Comparison of ENCODE assay signal across 16 cellular contexts in the genomic region with DNA sequence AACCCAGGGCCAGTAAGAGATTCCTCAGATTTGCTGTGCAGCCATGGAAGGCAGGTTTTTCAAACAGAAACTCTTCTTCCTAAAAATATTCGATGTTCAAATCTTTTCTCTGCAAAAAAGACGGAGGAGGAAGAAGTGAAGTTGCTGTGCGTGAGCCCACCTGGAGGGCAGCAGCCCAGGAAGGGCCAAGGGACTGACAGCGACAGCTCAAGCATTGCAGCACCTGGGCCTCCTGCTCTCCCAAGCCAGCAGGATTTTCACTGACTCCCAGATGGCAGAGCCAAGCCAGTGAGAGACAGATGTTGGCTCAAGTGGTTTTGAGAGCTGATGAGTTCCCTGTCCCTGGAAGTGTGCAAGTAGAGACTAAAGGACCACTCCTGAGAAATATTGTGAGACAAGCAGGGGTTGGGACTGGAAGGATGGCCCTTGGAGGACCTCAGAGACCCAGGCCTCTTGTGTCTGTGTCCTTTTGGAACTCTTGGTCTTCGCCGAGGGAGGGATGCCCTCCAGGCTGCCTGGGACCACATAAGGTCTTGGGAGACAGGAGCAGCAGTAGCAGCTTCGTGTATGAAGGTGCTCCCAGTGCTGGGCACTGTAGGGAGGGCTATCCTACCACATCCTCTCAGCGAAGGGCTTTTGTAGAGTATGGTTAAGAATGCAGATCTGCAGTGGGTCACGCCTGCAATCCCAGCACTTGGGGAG. TPM values are rescaled to one million over a fixed set of nuclear protein-coding genes. Genes with fewer than 3 reads are reported as not detected.
A peak's percentile ranks its signal among the peaks of the same experiment; 100 is the strongest.
DNase-seq lines count a peak whose midpoint lies in the region; ATAC-seq, FAIRE-seq and TF ChIP-seq lines count a peak whose summit lies in the region.
"Had no signal": no experiment of that assay in that cellular context is flagged by ENCODE, and none has a peak within 500 bp of the region (broad histone marks: within the 10 kb centered on the region; RNA-seq: fewer than 3 reads in every experiment).

No MANE protein-coding gene starts in this region.

- ATAC-seq in activated CD4-positive, alpha-beta T cell treated with anti-CD3 and anti-CD28 coated beads for 36 hours = peak; percentile 15
- ATAC-seq in GM21529 (IDR thresholded peaks at IDR 0.05; ENCODE audit: unreplicated experiment) (peak; percentile 10), HG02588 (IDR thresholded peaks at IDR 0.05; ENCODE audit: unreplicated experiment) (no peak)
- peak; percentile 14 for ATAC-seq in activated CD8-positive, alpha-beta T cell treated with anti-CD3 and anti-CD28 coated beads for 36 hours

- POLR2A ChIA-PET in activated CD4-positive, alpha-beta T cell treated with anti-CD3 and anti-CD28 coated beads for 36 hours (lab: Charles Lee) = no interaction called here
- POLR2A ChIA-PET in activated CD8-positive, alpha-beta T cell treated with anti-CD3 and anti-CD28 coated beads for 36 hours (lab: Charles Lee) = no interaction called here

- no peak overlapping the region for H3K27ac ChIP-seq in parathyroid adenoma
- H3K27ac ChIP-seq: hepatocyte, SJCRH30 had no signal

- H3K79me2 ChIP-seq in parathyroid adenoma = no peaks in the 10 kb centered on the region
- H3K79me2 ChIP-seq: hepatocyte had no signal

- peak overlapping the region; percentile 48 for H2AFZ ChIP-seq in parathyroid adenoma
- H2AFZ ChIP-seq: hepatocyte had no signal

- H3K27me3 ChIP-seq in parathyroid adenoma (ENCODE audit: control insufficient read depth, insufficient read depth, low read length) = no peaks in the 10 kb centered on the region
- H3K27me3 ChIP-seq: hepatocyte had no signal

- no peak overlapping the region for H3K4me3 ChIP-seq in parathyroid adenoma (ENCODE audit: low read depth, low read length)
- H3K4me3 ChIP-seq: hepatocyte, SJCRH30 had no signal

- no peak for FAIRE-seq in D721Med (lab: Jason Lieb, UNC)
- FAIRE-seq: colon, endometrium had no signal

- H3K4me3 Mint-ChIP-seq in activated CD4-positive, alpha-beta T cell treated with anti-CD3 and anti-CD28 coated beads for 36 hours = no peak overlapping the region
- no peak overlapping the region for H3K4me3 Mint-ChIP-seq in activated CD4-positive, alpha-beta T cell treated with anti-CD3 and anti-CD28 coated beads, Interleukin-2, amount 10 ng/mL, durations not matched to agents 24 days and 14 days
- no peak overlapping the region for H3K4me3 Mint-ChIP-seq in activated CD8-positive, alpha-beta T cell treated with anti-CD3 and anti-CD28 coated beads for 36 hours
- H3K4me3 Mint-ChIP-seq: mesothelial cell of epicardium, neural crest cell had no signal

- H3K27ac Mint-ChIP-seq in activated CD4-positive, alpha-beta T cell treated with anti-CD3 and anti-CD28 coated beads for 36 hours = no peak overlapping the region
- H3K27ac Mint-ChIP-seq in activated CD4-positive, alpha-beta T cell treated with anti-CD3 and anti-CD28 coated beads, Interleukin-2, amount 10 ng/mL, durations not matched to agents 24 days and 14 days = no peak overlapping the region
- H3K27ac Mint-ChIP-seq in activated CD8-positive, alpha-beta T cell treated with anti-CD3 and anti-CD28 coated beads for 36 hours = no peak overlapping the region
- H3K27ac Mint-ChIP-seq: mesothelial cell of epicardium had no signal

- no peaks in the 10 kb centered on the region for H3K4me1 Mint-ChIP-seq in activated CD4-positive, alpha-beta T cell treated with anti-CD3 and anti-CD28 coated beads for 36 hours
- H3K4me1 Mint-ChIP-seq in activated CD4-positive, alpha-beta T cell treated with anti-CD3 and anti-CD28 coated beads, Interleukin-2, amount 10 ng/mL, durations not matched to agents 24 days and 14 days = no peaks in the 10 kb centered on the region
- H3K4me1 Mint-ChIP-seq in activated CD8-positive, alpha-beta T cell treated with anti-CD3 and anti-CD28 coated beads for 36 hours (ENCODE audit: low read depth) = no peaks in the 10 kb centered on the region
- H3K4me1 Mint-ChIP-seq: neural crest cell had no signal

- no peak overlapping the region for H3K4me2 ChIP-seq in parathyroid adenoma (ENCODE audit: low read length)

- no peaks in the 10 kb centered on the region for H3K9me3 Mint-ChIP-seq in activated CD4-positive, alpha-beta T cell treated with anti-CD3 and anti-CD28 coated beads for 36 hours (ENCODE audit: low read depth)
- H3K9me3 Mint-ChIP-seq in activated CD4-positive, alpha-beta T cell treated with anti-CD3 and anti-CD28 coated beads, Interleukin-2, amount 10 ng/mL, durations not matched to agents 24 days and 14 days = no peaks in the 10 kb centered on the region
- H3K9me3 Mint-ChIP-seq in activated CD8-positive, alpha-beta T cell treated with anti-CD3 and anti-CD28 coated beads for 36 hours = no peaks in the 10 kb centered on the region
- H3K9me3 Mint-ChIP-seq: mesothelial cell of epicardium, neural crest cell had no signal

- no peaks in the 10 kb centered on the region for H3K4me1 ChIP-seq in parathyroid adenoma
- H3K4me1 ChIP-seq: SJCRH30 had no signal

- H3K9me3 ChIP-seq in parathyroid adenoma (ENCODE audit: control insufficient read depth, low read length) = no peaks in the 10 kb centered on the region
- H3K9me3 ChIP-seq: SJCRH30 had no signal

- CTCF ChIA-PET in activated CD4-positive, alpha-beta T cell treated with anti-CD3 and anti-CD28 coated beads for 36 hours (lab: Charles Lee) = interaction anchor here (0.7 to 1.9 kb wide), 6 partner anchors 12 to 311 kb away, joined by 3 to 8 read pairs (median 4); no protein-coding TSS in a partner anchor
- CTCF ChIA-PET in activated CD8-positive, alpha-beta T cell treated with anti-CD3 and anti-CD28 coated beads for 36 hours (lab: Charles Lee) = interaction anchor here (1.1 to 1.9 kb wide), 7 partner anchors 9 to 146 kb away, joined by 3 to 9 read pairs (median 3); no protein-coding TSS in a partner anchor

- no peak for TF ChIP-seq CTCF in activated CD8-positive, alpha-beta T cell treated with anti-CD3 and anti-CD28 coated beads for 36 hours (IDR thresholded peaks at IDR 0.05)
- TF ChIP-seq CTCF in parathyroid adenoma (IDR thresholded peaks at IDR 0.05) = no peak
- no peak for TF ChIP-seq CTCF in D721Med (IDR thresholded peaks at IDR 0.05; ENCODE audit: insufficient read depth, missing control alignments)

- DNase-seq in activated CD4-positive, alpha-beta T cell treated with anti-CD3 and anti-CD28 coated beads for 36 hours = no peak
- DNase-seq in activated CD4-positive, alpha-beta T cell treated with anti-CD3 and anti-CD28 coated beads, Interleukin-2, amount 10 ng/mL, durations not matched to agents 24 days and 14 days = no peak
- DNase-seq in activated CD8-positive, alpha-beta T cell treated with anti-CD3 and anti-CD28 coated beads for 36 hours = no peak
- DNase-seq in NCI-H1105 treated with DMSO at 0.1 percent for 48 hours (lab: John Stamatoyannopoulos, UW) (no peak), D721Med (ENCODE audit: insufficient read length, low spot score) (no peak)

- intact Hi-C loops in activated CD4-positive, alpha-beta T cell treated with anti-CD3 and anti-CD28 coated beads for 36 hours (cut with DNase I, micrococcal nuclease) = loop anchor here (1.0 to 10.0 kb wide), 5 partner anchors 146 to 641 kb away; a partner anchor contains a TSS
- intact Hi-C loops in activated CD4-positive, alpha-beta T cell treated with anti-CD3 and anti-CD28 coated beads, Interleukin-2, amount 10 ng/mL, durations not matched to agents 24 days and 14 days (cut with micrococcal nuclease) = loop anchor here (2.0 to 5.0 kb wide), 2 partner anchors 236 to 312 kb away; a partner anchor contains a TSS
- intact Hi-C loops in activated CD8-positive, alpha-beta T cell treated with anti-CD3 and anti-CD28 coated beads for 36 hours (cut with micrococcal nuclease) = loop anchor here (10.0 kb wide), 1 partner anchor 114 kb away; no protein-coding TSS in a partner anchor

- no peaks in the 10 kb centered on the region for H3K36me3 ChIP-seq in parathyroid adenoma (ENCODE audit: control insufficient read depth, insufficient read depth, low read length)
- H3K36me3 ChIP-seq: SJCRH30 had no signal

- H3K9ac ChIP-seq in parathyroid adenoma = no peak overlapping the region

- H3K36me3 Mint-ChIP-seq in activated CD4-positive, alpha-beta T cell treated with anti-CD3 and anti-CD28 coated beads for 36 hours (ENCODE audit: low read depth) = no peaks in the 10 kb centered on the region
- no peaks in the 10 kb centered on the region for H3K36me3 Mint-ChIP-seq in activated CD4-positive, alpha-beta T cell treated with anti-CD3 and anti-CD28 coated beads, Interleukin-2, amount 10 ng/mL, durations not matched to agents 24 days and 14 days (ENCODE audit: low read depth)
- H3K36me3 Mint-ChIP-seq in activated CD8-positive, alpha-beta T cell treated with anti-CD3 and anti-CD28 coated beads for 36 hours (ENCODE audit: low read depth) = no peaks in the 10 kb centered on the region
- H3K36me3 Mint-ChIP-seq: mesothelial cell of epicardium had no signal

- H3K27me3 Mint-ChIP-seq in activated CD4-positive, alpha-beta T cell treated with anti-CD3 and anti-CD28 coated beads for 36 hours = no peaks in the 10 kb centered on the region
- peaks cover 2% of the 10 kb centered on the region for H3K27me3 Mint-ChIP-seq in activated CD4-positive, alpha-beta T cell treated with anti-CD3 and anti-CD28 coated beads, Interleukin-2, amount 10 ng/mL, durations not matched to agents 24 days and 14 days
- H3K27me3 Mint-ChIP-seq in activated CD8-positive, alpha-beta T cell treated with anti-CD3 and anti-CD28 coated beads for 36 hours = no peaks in the 10 kb centered on the region

RNA-seq across cellular contexts. Expression of a gene that starts 29.3 kb away (rescaled TPM):
- not detected for total RNA-seq in activated CD4-positive, alpha-beta T cell treated with anti-CD3 and anti-CD28 coated beads for 36 hours
- not detected in 2 replicates for total RNA-seq in activated CD4-positive, alpha-beta T cell treated with anti-CD3 and anti-CD28 coated beads, Interleukin-2, amount 10 ng/mL, durations not matched to agents 24 days and 14 days
- total RNA-seq in activated CD8-positive, alpha-beta T cell treated with anti-CD3 and anti-CD28 coated beads for 36 hours = not detected
- total RNA-seq: G401, H4, hepatocyte, mesothelial cell of epicardium, neural crest cell, SJCRH30 had no signal

RNA-seq across cellular contexts. Expression of a gene that starts 41.0 kb away (rescaled TPM):
- 100 to 1,000 TPM; 131 to 179 TPM for total RNA-seq in activated CD4-positive, alpha-beta T cell treated with anti-CD3 and anti-CD28 coated beads for 36 hours
- 155 and 161 TPM in 2 replicates for total RNA-seq in activated CD4-positive, alpha-beta T cell treated with anti-CD3 and anti-CD28 coated beads, Interleukin-2, amount 10 ng/mL, durations not matched to agents 24 days and 14 days
- 100 to 1,000 TPM; 132 to 135 TPM for total RNA-seq in activated CD8-positive, alpha-beta T cell treated with anti-CD3 and anti-CD28 coated beads for 36 hours
